In the genomic region with DNA sequence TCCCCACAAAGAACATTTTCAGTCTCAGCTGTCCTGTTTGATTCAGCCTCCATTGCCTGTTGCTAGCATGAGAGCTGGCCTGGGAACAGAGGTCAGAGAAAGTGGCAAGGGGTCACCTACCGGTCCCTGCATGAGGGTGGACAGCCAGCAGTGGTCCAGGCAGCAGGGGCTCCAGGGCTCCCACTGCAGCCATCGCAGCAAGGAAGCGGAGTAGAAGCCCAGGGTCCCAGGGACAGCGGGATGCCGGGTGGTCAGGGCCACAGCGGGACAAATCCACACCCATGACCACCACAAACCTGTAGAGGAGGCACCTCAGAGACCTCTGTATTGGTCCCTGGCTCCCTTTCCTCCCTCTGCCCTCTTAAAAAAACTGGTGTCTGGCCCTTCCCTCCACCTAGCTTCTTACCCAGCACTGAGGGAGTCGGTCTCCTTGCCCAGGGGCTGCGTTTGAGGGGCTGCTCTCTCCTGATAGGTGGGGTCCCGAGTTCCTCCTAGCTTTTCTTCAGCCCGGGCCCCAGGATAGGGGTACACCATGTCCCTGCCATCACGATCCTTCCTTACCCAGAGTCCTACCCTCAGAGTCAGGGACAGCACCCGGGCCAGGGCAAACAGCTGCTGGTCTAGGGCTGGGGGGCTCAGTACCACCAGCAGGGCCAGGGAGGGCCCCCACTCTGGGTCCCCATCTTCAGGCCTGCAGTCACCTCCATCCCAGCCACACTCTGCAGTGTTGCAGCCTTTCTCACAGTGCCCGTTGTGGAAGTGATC, we compare ENCODE assay signal across 28 cellular contexts.
"Had no signal": no experiment of that assay in that cellular context is flagged by ENCODE, and none has a peak within 500 bp of the region (broad histone marks: within the 10 kb centered on the region; RNA-seq: fewer than 3 reads in every experiment).

No MANE protein-coding gene starts in this region.

- H3K27me3 ChIP-seq: adrenal gland, body of pancreas, colonic mucosa, hepatocyte, suprapubic skin, tibial nerve had no signal

- H3K4me2 ChIP-seq: hepatocyte had no signal

- H3K36me3 Mint-ChIP-seq: activated naive CD8-positive, alpha-beta T cell treated with anti-CD3 and anti-CD28 coated beads for 36 hours had no signal

- H3K4me3 ChIP-seq: adrenal gland, body of pancreas, colonic mucosa, gastroesophageal sphincter, hepatocyte, suprapubic skin, tibial nerve had no signal

- H3K4me3 Mint-ChIP-seq: activated CD4-positive, alpha-beta T cell treated with anti-CD3 and anti-CD28 coated beads, Interleukin-2, amount 10 ng/mL, durations not matched to agents 24 days and 14 days; activated CD8-positive, alpha-beta T cell treated with anti-CD3 and anti-CD28 coated beads for 36 hours; activated naive CD8-positive, alpha-beta T cell treated with anti-CD3 and anti-CD28 coated beads for 36 hours; activated T-cell treated with anti-CD3 and anti-CD28 coated beads, Interleukin-2, amount 50 U/mL, for 4 hours; T-helper 1 cell treated with Interleukin-12 subunit alpha and Interleukin-12 subunit beta and Interleukin-4 antibody, amounts not matched to agents 30 μg/mL and 1 μg/mL, for 36 hours had no signal

- H3K36me3 ChIP-seq: adrenal gland, colonic mucosa, gastroesophageal sphincter, suprapubic skin, tibial nerve had no signal

- ATAC-seq: activated CD8-positive, alpha-beta T cell treated with anti-CD3 and anti-CD28 coated beads for 36 hours; activated T-cell treated with anti-CD3 and anti-CD28 coated beads, Interleukin-2, amount 50 U/mL, for 4 hours; body of pancreas; gastroesophageal sphincter; left colon; right cardiac atrium had no signal

- H2AFZ ChIP-seq: hepatocyte had no signal

- H3K79me2 ChIP-seq: hepatocyte had no signal

- H3K27ac Mint-ChIP-seq: activated CD4-positive, alpha-beta T cell treated with anti-CD3 and anti-CD28 coated beads, Interleukin-2, amount 10 ng/mL, durations not matched to agents 24 days and 14 days; activated CD8-positive, alpha-beta T cell treated with anti-CD3 and anti-CD28 coated beads for 36 hours; activated naive CD8-positive, alpha-beta T cell treated with anti-CD3 and anti-CD28 coated beads for 36 hours; T-helper 1 cell treated with Interleukin-12 subunit alpha and Interleukin-12 subunit beta and Interleukin-4 antibody, amounts not matched to agents 30 μg/mL and 1 μg/mL, for 36 hours had no signal

- H3K27me3 Mint-ChIP-seq: activated CD8-positive, alpha-beta T cell treated with anti-CD3 and anti-CD28 coated beads for 36 hours; activated naive CD8-positive, alpha-beta T cell treated with anti-CD3 and anti-CD28 coated beads for 36 hours had no signal

- H3K27ac ChIP-seq: adrenal gland, body of pancreas, colonic mucosa, gastroesophageal sphincter, hepatocyte, suprapubic skin, VCaP had no signal

- H3K9me3 ChIP-seq: adrenal gland, body of pancreas, colonic mucosa, gastroesophageal sphincter, suprapubic skin, tibial nerve had no signal

- DNase-seq: activated CD4-positive, alpha-beta T cell treated with anti-CD3 and anti-CD28 coated beads, Interleukin-2, amount 10 ng/mL, durations not matched to agents 24 days and 14 days; activated CD8-positive, alpha-beta T cell treated with anti-CD3 and anti-CD28 coated beads for 36 hours; activated naive CD4-positive, alpha-beta T cell; activated naive CD8-positive, alpha-beta T cell treated with anti-CD3 and anti-CD28 coated beads for 36 hours; activated T-cell treated with anti-CD3 and anti-CD28 coated beads, Interleukin-2, amount 50 U/mL, for 4 hours; adrenal gland; aorta; body of pancreas; cerebellar nuclear complex; colonic mucosa; islet precursor cell; left colon; mammary epithelial cell; occipital lobe; right cardiac atrium; stimulated activated CD4-positive, alpha-beta T cell treated with anti-CD3 and anti-CD28 coated beads, Interleukin-15, amount 100 ng/mL, for 24 hours; stimulated activated CD4-positive, alpha-beta T cell treated with anti-CD3 and anti-CD28 coated beads, Interleukin-2, amount 100 ng/mL, for 24 hours; stimulated activated naive CD4-positive, alpha-beta T cell; SW 1271; T-helper 9 cell had no signal

- FAIRE-seq: endothelial cell of umbilical vein, TTC549 had no signal

- H3K9me3 Mint-ChIP-seq: activated CD4-positive, alpha-beta T cell treated with anti-CD3 and anti-CD28 coated beads, Interleukin-2, amount 10 ng/mL, durations not matched to agents 24 days and 14 days; activated CD8-positive, alpha-beta T cell treated with anti-CD3 and anti-CD28 coated beads for 36 hours; activated naive CD8-positive, alpha-beta T cell treated with anti-CD3 and anti-CD28 coated beads for 36 hours; activated T-cell treated with anti-CD3 and anti-CD28 coated beads, Interleukin-2, amount 50 U/mL, for 4 hours; T-helper 1 cell treated with Interleukin-12 subunit alpha and Interleukin-12 subunit beta and Interleukin-4 antibody, amounts not matched to agents 30 μg/mL and 1 μg/mL, for 36 hours had no signal

- H3K4me1 ChIP-seq: colonic mucosa had no signal
